1 cellular context compared by ENCODE assay signal in genomic region chr7:130493275-130493868, GRCh38.
TF ChIP-seq lines count a peak whose summit lies in the region.

No MANE protein-coding gene starts in this region.

TF ChIP-seq in endothelial cell of umbilical vein, 7 proteins besides CTCF, POLR2A, EP300 and RAD21 (continued from another document):
- TF ChIP-seq GATA2 (IDR thresholded peaks at IDR 0.05; ENCODE audit: insufficient read depth, insufficient read length, low read depth, low read length) (no peak), POLR2AphosphoS5 (IDR thresholded peaks at IDR 0.05; ENCODE audit: insufficient read depth, low read depth, low read length) (no peak)
